ENCODE assay signal across 1 cellular context in genomic region chr10:101725843-101726242, GRCh38.
TF ChIP-seq lines count a peak whose summit lies in the region.

No MANE protein-coding gene starts in this region.

TF ChIP-seq in GM23338, 12 proteins besides CTCF, POLR2A, EP300 and RAD21 (continued from another document):
- TF ChIP-seq ZNF462 (CRISPR knock-in tag; IDR thresholded peaks at IDR 0.05) = no peak
